In the genomic region with DNA sequence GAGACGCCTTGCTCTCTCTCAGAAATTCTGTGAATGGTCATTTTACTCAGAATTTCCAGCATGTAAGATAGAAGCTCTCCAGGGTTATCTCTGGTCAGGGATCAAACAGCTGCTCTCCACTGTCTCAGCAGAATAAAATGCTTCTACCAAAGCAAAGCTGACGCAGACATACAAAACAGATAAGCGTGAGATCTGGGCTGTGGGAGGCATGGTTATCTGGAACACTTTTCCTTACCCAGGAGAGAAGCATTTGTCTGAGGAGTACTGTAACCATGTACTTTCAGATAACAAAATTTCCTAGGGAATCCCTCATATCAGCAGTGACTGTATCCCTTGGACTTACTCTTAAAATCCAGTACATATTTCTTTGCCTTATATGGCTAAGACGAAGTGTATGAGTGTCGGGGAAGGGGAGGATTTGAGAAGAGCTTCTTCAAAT, we compare ENCODE assay signal across 1 cellular context.
TF ChIP-seq lines count a peak whose summit lies in the region.

No MANE protein-coding gene starts in this region.

TF ChIP-seq in GM23338, 12 proteins besides CTCF, POLR2A, EP300 and RAD21:
- TF ChIP-seq, protein P1, sequence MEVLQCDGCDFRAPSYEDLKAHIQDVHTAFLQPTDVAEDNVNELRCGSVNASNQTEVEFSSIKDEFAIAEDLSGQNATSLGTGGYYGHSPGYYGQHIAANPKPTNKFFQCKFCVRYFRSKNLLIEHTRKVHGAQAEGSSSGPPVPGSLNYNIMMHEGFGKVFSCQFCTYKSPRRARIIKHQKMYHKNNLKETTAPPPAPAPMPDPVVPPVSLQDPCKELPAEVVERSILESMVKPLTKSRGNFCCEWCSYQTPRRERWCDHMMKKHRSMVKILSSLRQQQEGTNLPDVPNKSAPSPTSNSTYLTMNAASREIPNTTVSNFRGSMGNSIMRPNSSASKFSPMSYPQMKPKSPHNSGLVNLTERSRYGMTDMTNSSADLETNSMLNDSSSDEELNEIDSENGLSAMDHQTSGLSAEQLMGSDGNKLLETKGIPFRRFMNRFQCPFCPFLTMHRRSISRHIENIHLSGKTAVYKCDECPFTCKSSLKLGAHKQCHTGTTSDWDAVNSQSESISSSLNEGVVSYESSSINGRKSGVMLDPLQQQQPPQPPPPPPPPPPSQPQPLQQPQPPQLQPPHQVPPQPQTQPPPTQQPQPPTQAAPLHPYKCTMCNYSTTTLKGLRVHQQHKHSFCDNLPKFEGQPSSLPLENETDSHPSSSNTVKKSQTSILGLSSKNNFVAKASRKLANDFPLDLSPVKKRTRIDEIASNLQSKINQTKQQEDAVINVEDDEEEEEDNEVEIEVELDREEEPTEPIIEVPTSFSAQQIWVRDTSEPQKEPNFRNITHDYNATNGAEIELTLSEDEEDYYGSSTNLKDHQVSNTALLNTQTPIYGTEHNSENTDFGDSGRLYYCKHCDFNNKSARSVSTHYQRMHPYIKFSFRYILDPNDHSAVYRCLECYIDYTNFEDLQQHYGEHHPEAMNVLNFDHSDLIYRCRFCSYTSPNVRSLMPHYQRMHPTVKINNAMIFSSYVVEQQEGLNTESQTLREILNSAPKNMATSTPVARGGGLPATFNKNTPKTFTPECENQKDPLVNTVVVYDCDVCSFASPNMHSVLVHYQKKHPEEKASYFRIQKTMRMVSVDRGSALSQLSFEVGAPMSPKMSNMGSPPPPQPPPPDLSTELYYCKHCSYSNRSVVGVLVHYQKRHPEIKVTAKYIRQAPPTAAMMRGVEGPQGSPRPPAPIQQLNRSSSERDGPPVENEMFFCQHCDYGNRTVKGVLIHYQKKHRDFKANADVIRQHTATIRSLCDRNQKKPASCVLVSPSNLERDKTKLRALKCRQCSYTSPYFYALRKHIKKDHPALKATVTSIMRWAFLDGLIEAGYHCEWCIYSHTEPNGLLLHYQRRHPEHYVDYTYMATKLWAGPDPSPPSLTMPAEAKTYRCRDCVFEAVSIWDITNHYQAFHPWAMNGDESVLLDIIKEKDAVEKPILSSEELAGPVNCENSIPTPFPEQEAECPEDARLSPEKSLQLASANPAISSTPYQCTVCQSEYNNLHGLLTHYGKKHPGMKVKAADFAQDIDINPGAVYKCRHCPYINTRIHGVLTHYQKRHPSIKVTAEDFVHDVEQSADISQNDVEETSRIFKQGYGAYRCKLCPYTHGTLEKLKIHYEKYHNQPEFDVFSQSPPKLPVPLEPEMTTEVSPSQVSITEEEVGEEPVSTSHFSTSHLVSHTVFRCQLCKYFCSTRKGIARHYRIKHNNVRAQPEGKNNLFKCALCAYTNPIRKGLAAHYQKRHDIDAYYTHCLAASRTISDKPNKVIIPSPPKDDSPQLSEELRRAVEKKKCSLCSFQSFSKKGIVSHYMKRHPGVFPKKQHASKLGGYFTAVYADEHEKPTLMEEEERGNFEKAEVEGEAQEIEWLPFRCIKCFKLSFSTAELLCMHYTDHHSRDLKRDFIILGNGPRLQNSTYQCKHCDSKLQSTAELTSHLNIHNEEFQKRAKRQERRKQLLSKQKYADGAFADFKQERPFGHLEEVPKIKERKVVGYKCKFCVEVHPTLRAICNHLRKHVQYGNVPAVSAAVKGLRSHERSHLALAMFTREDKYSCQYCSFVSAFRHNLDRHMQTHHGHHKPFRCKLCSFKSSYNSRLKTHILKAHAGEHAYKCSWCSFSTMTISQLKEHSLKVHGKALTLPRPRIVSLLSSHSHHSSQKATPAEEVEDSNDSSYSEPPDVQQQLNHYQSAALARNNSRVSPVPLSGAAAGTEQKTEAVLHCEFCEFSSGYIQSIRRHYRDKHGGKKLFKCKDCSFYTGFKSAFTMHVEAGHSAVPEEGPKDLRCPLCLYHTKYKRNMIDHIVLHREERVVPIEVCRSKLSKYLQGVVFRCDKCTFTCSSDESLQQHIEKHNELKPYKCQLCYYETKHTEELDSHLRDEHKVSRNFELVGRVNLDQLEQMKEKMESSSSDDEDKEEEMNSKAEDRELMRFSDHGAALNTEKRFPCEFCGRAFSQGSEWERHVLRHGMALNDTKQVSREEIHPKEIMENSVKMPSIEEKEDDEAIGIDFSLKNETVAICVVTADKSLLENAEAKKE (CRISPR knock-in tag; IDR thresholded peaks at IDR 0.05) = no peak
- TF ChIP-seq STAT1 (IDR thresholded peaks at IDR 0.05; ENCODE audit: unreplicated experiment) = no peak
- TF ChIP-seq, protein P2, sequence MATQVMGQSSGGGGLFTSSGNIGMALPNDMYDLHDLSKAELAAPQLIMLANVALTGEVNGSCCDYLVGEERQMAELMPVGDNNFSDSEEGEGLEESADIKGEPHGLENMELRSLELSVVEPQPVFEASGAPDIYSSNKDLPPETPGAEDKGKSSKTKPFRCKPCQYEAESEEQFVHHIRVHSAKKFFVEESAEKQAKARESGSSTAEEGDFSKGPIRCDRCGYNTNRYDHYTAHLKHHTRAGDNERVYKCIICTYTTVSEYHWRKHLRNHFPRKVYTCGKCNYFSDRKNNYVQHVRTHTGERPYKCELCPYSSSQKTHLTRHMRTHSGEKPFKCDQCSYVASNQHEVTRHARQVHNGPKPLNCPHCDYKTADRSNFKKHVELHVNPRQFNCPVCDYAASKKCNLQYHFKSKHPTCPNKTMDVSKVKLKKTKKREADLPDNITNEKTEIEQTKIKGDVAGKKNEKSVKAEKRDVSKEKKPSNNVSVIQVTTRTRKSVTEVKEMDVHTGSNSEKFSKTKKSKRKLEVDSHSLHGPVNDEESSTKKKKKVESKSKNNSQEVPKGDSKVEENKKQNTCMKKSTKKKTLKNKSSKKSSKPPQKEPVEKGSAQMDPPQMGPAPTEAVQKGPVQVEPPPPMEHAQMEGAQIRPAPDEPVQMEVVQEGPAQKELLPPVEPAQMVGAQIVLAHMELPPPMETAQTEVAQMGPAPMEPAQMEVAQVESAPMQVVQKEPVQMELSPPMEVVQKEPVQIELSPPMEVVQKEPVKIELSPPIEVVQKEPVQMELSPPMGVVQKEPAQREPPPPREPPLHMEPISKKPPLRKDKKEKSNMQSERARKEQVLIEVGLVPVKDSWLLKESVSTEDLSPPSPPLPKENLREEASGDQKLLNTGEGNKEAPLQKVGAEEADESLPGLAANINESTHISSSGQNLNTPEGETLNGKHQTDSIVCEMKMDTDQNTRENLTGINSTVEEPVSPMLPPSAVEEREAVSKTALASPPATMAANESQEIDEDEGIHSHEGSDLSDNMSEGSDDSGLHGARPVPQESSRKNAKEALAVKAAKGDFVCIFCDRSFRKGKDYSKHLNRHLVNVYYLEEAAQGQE (IDR thresholded peaks at IDR 0.05; ENCODE audit: unreplicated experiment) = no peak
- no peak for TF ChIP-seq NANOG (IDR thresholded peaks at IDR 0.05; ENCODE audit: borderline replicate concordance)
- TF ChIP-seq, protein P3, sequence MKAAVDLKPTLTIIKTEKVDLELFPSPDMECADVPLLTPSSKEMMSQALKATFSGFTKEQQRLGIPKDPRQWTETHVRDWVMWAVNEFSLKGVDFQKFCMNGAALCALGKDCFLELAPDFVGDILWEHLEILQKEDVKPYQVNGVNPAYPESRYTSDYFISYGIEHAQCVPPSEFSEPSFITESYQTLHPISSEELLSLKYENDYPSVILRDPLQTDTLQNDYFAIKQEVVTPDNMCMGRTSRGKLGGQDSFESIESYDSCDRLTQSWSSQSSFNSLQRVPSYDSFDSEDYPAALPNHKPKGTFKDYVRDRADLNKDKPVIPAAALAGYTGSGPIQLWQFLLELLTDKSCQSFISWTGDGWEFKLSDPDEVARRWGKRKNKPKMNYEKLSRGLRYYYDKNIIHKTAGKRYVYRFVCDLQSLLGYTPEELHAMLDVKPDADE (IDR thresholded peaks at IDR 0.05) = no peak
- no peak for TF ChIP-seq EZH2 (IDR thresholded peaks at IDR 0.05; ENCODE audit: low read depth, unreplicated experiment)
- TF ChIP-seq POLR2AphosphoS5 (IDR thresholded peaks at IDR 0.05; ENCODE audit: low read depth) = no peak
- no peak for TF ChIP-seq ZNF114 (CRISPR knock-in tag; IDR thresholded peaks at IDR 0.05)
- TF ChIP-seq EZH2phosphoT487 (IDR thresholded peaks at IDR 0.05; ENCODE audit: unreplicated experiment) = no peak
- TF ChIP-seq ZNF331 (CRISPR knock-in tag; IDR thresholded peaks at IDR 0.05; ENCODE audit: low read depth) = no peak
